In genomic region chr2:6694555-6694954, GRCh38 we compare ENCODE assay signal across 26 cellular contexts.
A peak's percentile ranks its signal among the peaks of the same experiment; 100 is the strongest.
DNase-seq lines count a peak whose midpoint lies in the region; ATAC-seq and TF ChIP-seq lines count a peak whose summit lies in the region.
"Had no signal": no experiment of that assay in that cellular context is flagged by ENCODE, and none has a peak within 500 bp of the region (broad histone marks: within the 10 kb centered on the region; RNA-seq: fewer than 3 reads in every experiment).

No MANE protein-coding gene starts in this region.

- peaks cover 5% of the 10 kb centered on the region; the same call in 1 of the 2 replicates for H3K4me1 ChIP-seq in GM23338 (ENCODE audit: insufficient read depth)
- peaks cover 13% of the 10 kb centered on the region for H3K4me1 ChIP-seq in neural progenitor cell
- no peaks in the 10 kb centered on the region for H3K4me1 ChIP-seq in Caco-2
- H3K4me1 ChIP-seq: BLaER1 treated with 17β-estradiol and CSF1 and Interleukin-3, amounts not matched to agents 10 nM and 100 nM; breast epithelium; SJSA1; transverse colon had no signal

- DNase-seq in GM23338 (ENCODE audit: low spot score): no peak
- DNase-seq in NCI-H2029 (lab: John Stamatoyannopoulos, UW): peak; percentile 65
- peak; percentile 8 for DNase-seq in choroid plexus epithelial cell (ENCODE audit: low read depth)
- DNase-seq in neural progenitor cell (ENCODE audit: low spot score): peak; percentile 39
- no peak for DNase-seq in SHP77 (lab: John Stamatoyannopoulos, UW)
- no peak for DNase-seq in Caco-2
- DNase-seq: activated CD4-positive, alpha-beta T cell treated with anti-CD3 and anti-CD28 coated beads for 36 hours; activated CD8-positive, alpha-beta T cell treated with anti-CD3 and anti-CD28 coated beads for 36 hours; activated naive CD4-positive, alpha-beta T cell treated with anti-CD3 and anti-CD28 coated beads for 36 hours; DMS79; effector CD8-positive, alpha-beta T cell; immature natural killer cell; Karpas-422; naive B cell; NCI-H146; NCI-H69; T-helper 9 cell; transverse colon had no signal

- POLR2A ChIA-PET in Caco-2 (lab: Charles Lee): no interaction called here

- intact Hi-C loops in Caco-2 (cut with micrococcal nuclease; ENCODE audit: unreplicated experiment): no loop called here

- H3K27ac Mint-ChIP-seq in GM23338: no peak overlapping the region
- H3K27ac Mint-ChIP-seq in neural progenitor cell: peak overlapping the region; percentile 20
- H3K27ac Mint-ChIP-seq in Caco-2 (ENCODE audit: unreplicated experiment): no peak overlapping the region
- H3K27ac Mint-ChIP-seq: activated CD4-positive, alpha-beta T cell treated with anti-CD3 and anti-CD28 coated beads for 36 hours; activated CD8-positive, alpha-beta T cell treated with anti-CD3 and anti-CD28 coated beads for 36 hours; activated naive CD4-positive, alpha-beta T cell treated with anti-CD3 and anti-CD28 coated beads for 36 hours; immature natural killer cell; naive B cell; progenitor cell of endocrine pancreas; stimulated activated memory B cell treated with anti-CD40 and anti-IgM and Interleukin-4, amounts not matched to agents 10 μg/mL and 1 μg/mL and 100 μg/mL, for 72 hours had no signal

- peak overlapping the region; percentile 38; the same call in 1 of the 2 replicates for H2AFZ ChIP-seq in GM23338
- peak overlapping the region; percentile 51 for H2AFZ ChIP-seq in neural progenitor cell (replicated peaks)

- H3K4me3 ChIP-seq in GM23338 (no peak overlapping the region), choroid plexus epithelial cell (ENCODE audit: low read depth, low read length) (no peak overlapping the region), neural progenitor cell (peak overlapping the region; percentile 2), Caco-2 (ENCODE audit: low read depth, low read length) (no peak overlapping the region)
- H3K4me3 ChIP-seq: BLaER1 treated with 17β-estradiol and CSF1 and Interleukin-3, amounts not matched to agents 10 nM and 100 nM; breast epithelium; coronary artery; SJSA1; transverse colon had no signal

- H3K4me3 Mint-ChIP-seq in GM23338 (no peak overlapping the region), neural progenitor cell (no peak overlapping the region), Caco-2 (ENCODE audit: unreplicated experiment) (no peak overlapping the region)
- H3K4me3 Mint-ChIP-seq: activated CD4-positive, alpha-beta T cell treated with anti-CD3 and anti-CD28 coated beads for 36 hours; activated CD8-positive, alpha-beta T cell treated with anti-CD3 and anti-CD28 coated beads for 36 hours; activated naive CD4-positive, alpha-beta T cell treated with anti-CD3 and anti-CD28 coated beads for 36 hours; immature natural killer cell; naive B cell; stimulated activated memory B cell treated with anti-CD40 and anti-IgM and Interleukin-4, amounts not matched to agents 10 μg/mL and 1 μg/mL and 100 μg/mL, for 72 hours had no signal

- H3K36me3 Mint-ChIP-seq in GM23338 (ENCODE audit: low read depth) (no peaks in the 10 kb centered on the region), neural progenitor cell (no peaks in the 10 kb centered on the region), Caco-2 (ENCODE audit: insufficient read depth, unreplicated experiment) (no peaks in the 10 kb centered on the region)
- H3K36me3 Mint-ChIP-seq: immature natural killer cell; naive B cell; stimulated activated memory B cell treated with anti-CD40 and anti-IgM and Interleukin-4, amounts not matched to agents 10 μg/mL and 1 μg/mL and 100 μg/mL, for 72 hours had no signal

- no peaks in the 10 kb centered on the region for H3K4me1 Mint-ChIP-seq in GM23338
- no peaks in the 10 kb centered on the region for H3K4me1 Mint-ChIP-seq in neural progenitor cell
- no peaks in the 10 kb centered on the region for H3K4me1 Mint-ChIP-seq in Caco-2 (ENCODE audit: low read depth, unreplicated experiment)
- H3K4me1 Mint-ChIP-seq: activated CD4-positive, alpha-beta T cell treated with anti-CD3 and anti-CD28 coated beads for 36 hours; immature natural killer cell; naive B cell; stimulated activated memory B cell treated with anti-CD40 and anti-IgM and Interleukin-4, amounts not matched to agents 10 μg/mL and 1 μg/mL and 100 μg/mL, for 72 hours had no signal

- H3K9ac ChIP-seq in neural progenitor cell: no peak overlapping the region
- H3K9ac ChIP-seq: BLaER1 treated with 17β-estradiol and CSF1 and Interleukin-3, amounts not matched to agents 10 nM and 100 nM had no signal

- H4K20me1 ChIP-seq in GM23338 (replicated peaks; ENCODE audit: insufficient read depth): no peaks in the 10 kb centered on the region
- no peaks in the 10 kb centered on the region for H4K20me1 ChIP-seq in neural progenitor cell (ENCODE audit: low read depth)
- H4K20me1 ChIP-seq: BLaER1 treated with 17β-estradiol and CSF1 and Interleukin-3, amounts not matched to agents 10 nM and 100 nM had no signal

- H3K27ac ChIP-seq in GM23338 (ENCODE audit: low read depth) (no peak overlapping the region), neural progenitor cell (no peak overlapping the region)
- H3K27ac ChIP-seq: BLaER1 treated with 17β-estradiol and CSF1 and Interleukin-3, amounts not matched to agents 10 nM and 100 nM; breast epithelium; coronary artery; neutrophil; SJSA1; transverse colon had no signal

- ATAC-seq in GM23338 (no peak; the same call in 2 of the 3 replicates), HG03039 (IDR thresholded peaks at IDR 0.05; ENCODE audit: unreplicated experiment) (no peak)
- ATAC-seq: activated CD4-positive, alpha-beta T cell treated with anti-CD3 and anti-CD28 coated beads for 36 hours; activated CD8-positive, alpha-beta T cell treated with anti-CD3 and anti-CD28 coated beads for 36 hours; stimulated activated memory B cell treated with anti-CD40 and anti-IgM and Interleukin-4, amounts not matched to agents 10 μg/mL and 1 μg/mL and 100 μg/mL, for 72 hours had no signal

- CTCF ChIA-PET in Caco-2 (lab: Charles Lee): no interaction called here

- H3K27me3 Mint-ChIP-seq in GM23338 (ENCODE audit: insufficient read depth, low read depth, poor library complexity): no peaks in the 10 kb centered on the region
- no peaks in the 10 kb centered on the region for H3K27me3 Mint-ChIP-seq in neural progenitor cell (ENCODE audit: insufficient read depth, low read depth)
- no peaks in the 10 kb centered on the region for H3K27me3 Mint-ChIP-seq in Caco-2 (ENCODE audit: insufficient read depth, unreplicated experiment)
- H3K27me3 Mint-ChIP-seq: activated CD4-positive, alpha-beta T cell treated with anti-CD3 and anti-CD28 coated beads for 36 hours; progenitor cell of endocrine pancreas; stimulated activated memory B cell treated with anti-CD40 and anti-IgM and Interleukin-4, amounts not matched to agents 10 μg/mL and 1 μg/mL and 100 μg/mL, for 72 hours had no signal

- H3K4me2 ChIP-seq in GM23338 (no peak overlapping the region), neural progenitor cell (peak overlapping the region; percentile 56)
- H3K4me2 ChIP-seq: BLaER1 treated with 17β-estradiol and CSF1 and Interleukin-3, amounts not matched to agents 10 nM and 100 nM had no signal

- H3K27me3 ChIP-seq in GM23338 (ENCODE audit: insufficient read depth) (no peaks in the 10 kb centered on the region), neural progenitor cell (no peaks in the 10 kb centered on the region), Caco-2 (replicated peaks; ENCODE audit: control insufficient read depth, insufficient read depth, low read length) (no peaks in the 10 kb centered on the region)
- H3K27me3 ChIP-seq: BLaER1 treated with 17β-estradiol and CSF1 and Interleukin-3, amounts not matched to agents 10 nM and 100 nM; breast epithelium; neutrophil; SJSA1; transverse colon had no signal

- H3K36me3 ChIP-seq in GM23338 (ENCODE audit: insufficient read depth) (no peaks in the 10 kb centered on the region), neural progenitor cell (no peaks in the 10 kb centered on the region), Caco-2 (ENCODE audit: control insufficient read depth, insufficient read depth, low read length) (no peaks in the 10 kb centered on the region)
- H3K36me3 ChIP-seq: BLaER1 treated with 17β-estradiol and CSF1 and Interleukin-3, amounts not matched to agents 10 nM and 100 nM; breast epithelium; neutrophil; SJSA1; transverse colon had no signal

- no peaks in the 10 kb centered on the region for H3K9me2 ChIP-seq in GM23338 (ENCODE audit: insufficient read depth)

- H3F3A ChIP-seq in GM23338 (replicated peaks; ENCODE audit: low read depth): no peaks in the 10 kb centered on the region
- H3F3A ChIP-seq in neural progenitor cell (ENCODE audit: low read depth): peaks cover 4% of the 10 kb centered on the region

- H3K9me3 Mint-ChIP-seq in GM23338 (peaks cover 36% of the 10 kb centered on the region), neural progenitor cell (no peaks in the 10 kb centered on the region), Caco-2 (ENCODE audit: unreplicated experiment) (no peaks in the 10 kb centered on the region)
- H3K9me3 Mint-ChIP-seq: activated CD8-positive, alpha-beta T cell treated with anti-CD3 and anti-CD28 coated beads for 36 hours; activated naive CD4-positive, alpha-beta T cell treated with anti-CD3 and anti-CD28 coated beads for 36 hours; stimulated activated memory B cell treated with anti-CD40 and anti-IgM and Interleukin-4, amounts not matched to agents 10 μg/mL and 1 μg/mL and 100 μg/mL, for 72 hours had no signal

- BruUV-seq in Caco-2 (replicated peaks; lab: Mats Ljungman, UMichigan): no TSS peak

- H3K79me2 ChIP-seq in GM23338 (replicated peaks; ENCODE audit: insufficient read depth) (no peaks in the 10 kb centered on the region), neural progenitor cell (ENCODE audit: low read depth) (no peaks in the 10 kb centered on the region)

- H3K9me3 ChIP-seq in neural progenitor cell (ENCODE audit: low read depth) (no peaks in the 10 kb centered on the region), Caco-2 (no peaks in the 10 kb centered on the region)
- H3K9me3 ChIP-seq: BLaER1 treated with 17β-estradiol and CSF1 and Interleukin-3, amounts not matched to agents 10 nM and 100 nM; breast epithelium; neutrophil; SJSA1; transverse colon had no signal

- TF ChIP-seq CTCF in GM23338 (conservative IDR thresholded peaks at IDR 0.05; ENCODE audit: low read depth in 2 of 2) (no peak), choroid plexus epithelial cell (conservative IDR thresholded peaks at IDR 0.05; ENCODE audit: low read depth, low read length) (no peak), neural progenitor cell (IDR thresholded peaks at IDR 0.05) (no peak), Caco-2 (IDR thresholded peaks at IDR 0.05; ENCODE audit: insufficient read depth in 1 of 2, low read depth in 1 of 2, low read length in 1 of 2, severe bottlenecking in 1 of 2, unreplicated experiment in 1 of 2) (no peak)

TF ChIP-seq in GM23338, 12 proteins besides CTCF, POLR2A, EP300 and RAD21 (continues in another document):
- TF ChIP-seq EZH2 (IDR thresholded peaks at IDR 0.05; ENCODE audit: low read depth, unreplicated experiment) (no peak), NANOG (IDR thresholded peaks at IDR 0.05; ENCODE audit: borderline replicate concordance) (no peak)

Comparison
In these comparisons a context has a peak if more than half of its experiments do, and no peak if none do; other contexts are left out.
1. DNase-seq: peak in NCI-H2029 (single experiment), choroid plexus epithelial cell (single experiment) and neural progenitor cell (single experiment); none in GM23338 (single experiment), SHP77 (0 of 2) and Caco-2 (0 of 2).